16 cellular contexts compared by ENCODE assay signal in the genomic region with DNA sequence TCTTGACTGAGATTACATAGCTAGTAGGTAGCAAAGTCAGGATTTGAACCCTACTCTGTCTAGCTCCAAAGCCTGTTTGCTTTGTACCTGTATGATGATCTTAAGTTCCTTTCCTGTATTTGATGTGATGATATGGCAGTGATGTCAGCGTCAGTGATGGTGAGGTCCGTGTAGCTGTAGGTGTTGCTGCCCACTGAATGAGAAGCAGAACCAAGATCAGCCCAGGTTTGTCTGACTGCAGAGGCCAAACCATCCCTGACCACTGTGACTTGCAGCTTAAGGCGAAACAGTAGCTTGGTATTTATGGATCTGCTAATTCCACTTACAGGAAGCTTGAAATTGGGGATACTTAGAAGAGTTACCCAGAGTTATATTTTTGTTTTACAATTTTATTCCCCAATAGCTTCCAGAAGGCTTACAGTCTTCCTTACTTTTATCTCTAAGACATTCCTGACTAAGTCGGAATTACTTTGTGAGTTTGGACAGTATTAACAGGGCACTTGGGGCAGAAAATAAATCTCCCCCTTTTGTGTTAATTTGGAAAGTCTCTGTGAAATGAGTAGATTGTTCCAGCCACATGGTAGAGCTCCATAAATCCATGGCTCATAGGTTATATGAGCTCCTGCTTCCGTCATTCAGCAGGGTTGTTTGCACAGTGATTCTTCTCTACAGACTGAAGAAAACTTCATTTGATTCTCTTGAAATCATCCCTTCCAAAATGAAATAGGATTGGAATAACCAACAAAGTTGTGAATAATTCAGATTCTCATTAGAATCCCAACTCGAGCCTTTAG.
A peak's percentile ranks its signal among the peaks of the same experiment; 100 is the strongest.
DNase-seq lines count a peak whose midpoint lies in the region; ATAC-seq and TF ChIP-seq lines count a peak whose summit lies in the region.
"Had no signal": no experiment of that assay in that cellular context is flagged by ENCODE, and none has a peak within 500 bp of the region (broad histone marks: within the 10 kb centered on the region; RNA-seq: fewer than 3 reads in every experiment).

No MANE protein-coding gene starts in this region.

- 54 to 73% (median 60%) methylated on average over 6 of the region's 6 CpGs for WGBS in psoas muscle, 3 donors

- DNase-seq in Karpas-422 = no peak
- DNase-seq in fibroblast of villous mesenchyme (ENCODE audit: low read depth) = peak; percentile 65
- no peak for DNase-seq in psoas muscle
- DNase-seq in Calu3 = no peak
- DNase-seq in progenitor cell of endocrine pancreas (ENCODE audit: low spot score, unreplicated experiment) = no peak
- DNase-seq in activated CD4-positive, alpha-beta T cell treated with anti-CD3 and anti-CD28 coated beads, Interleukin-2, amount 50 U/mL, for 48 hours = no peak
- DNase-seq: CD8-positive, alpha-beta memory T cell; HFFc6; Kasumi-1; MM.1S; NCI-H1092; NCI-H146; NCI-H2029 treated with DMSO at 0.1 percent for 48 hours; NCI-H2171 had no signal

- TF ChIP-seq CTCF in fibroblast of villous mesenchyme (IDR thresholded peaks at IDR 0.05; ENCODE audit: insufficient read depth, low read depth, low read length) (no peak), psoas muscle (IDR thresholded peaks at IDR 0.05) (no peak), Calu3 (IDR thresholded peaks at IDR 0.05; ENCODE audit: unreplicated experiment) (no peak), progenitor cell of endocrine pancreas (IDR thresholded peaks at IDR 0.05; ENCODE audit: unreplicated experiment) (no peak)

- H3K27me3 ChIP-seq in BLaER1 (no peaks in the 10 kb centered on the region), Karpas-422 (ENCODE audit: low read length) (no peaks in the 10 kb centered on the region), psoas muscle (ENCODE audit: insufficient read depth in 3 of 3, low read length in 2 of 3) (no peaks in the 10 kb centered on the region)

- H3K4me1 Mint-ChIP-seq in Calu3 (ENCODE audit: low read depth, unreplicated experiment) (peaks cover 13% of the 10 kb centered on the region), progenitor cell of endocrine pancreas (ENCODE audit: low read depth) (peaks cover 7% of the 10 kb centered on the region)

- no peaks in the 10 kb centered on the region for H3K27me3 Mint-ChIP-seq in Calu3 (ENCODE audit: unreplicated experiment)
- no peaks in the 10 kb centered on the region for H3K27me3 Mint-ChIP-seq in progenitor cell of endocrine pancreas
- H3K27me3 Mint-ChIP-seq: CD8-positive, alpha-beta memory T cell; IgD-negative memory B cell had no signal

- no peaks in the 10 kb centered on the region for H3K9me2 ChIP-seq in Karpas-422 (replicated peaks; ENCODE audit: insufficient read depth, low read length)

- no peak overlapping the region for H3K4me3 ChIP-seq in BLaER1
- no peak overlapping the region for H3K4me3 ChIP-seq in Karpas-422 (ENCODE audit: low read length)
- no peak overlapping the region for H3K4me3 ChIP-seq in fibroblast of villous mesenchyme (ENCODE audit: low read depth, low read length)
- H3K4me3 ChIP-seq in psoas muscle = no peak overlapping the region

- H3K27ac Mint-ChIP-seq in Calu3 (ENCODE audit: unreplicated experiment) = no peak overlapping the region
- no peak overlapping the region for H3K27ac Mint-ChIP-seq in progenitor cell of endocrine pancreas
- H3K27ac Mint-ChIP-seq: HFFc6, IgD-negative memory B cell had no signal

- CTCF ChIA-PET in Calu3 (lab: Charles Lee) = no interaction called here

- BruUV-seq in Calu3 (replicated peaks; lab: Mats Ljungman, UMichigan) = no TSS peak

- H3K27ac ChIP-seq in BLaER1 = no peak overlapping the region
- peak overlapping the region; percentile 98 for H3K27ac ChIP-seq in Karpas-422 (ENCODE audit: low read length)
- H3K27ac ChIP-seq in psoas muscle = peak overlapping the region; percentile 94

- H3K79me2 ChIP-seq in Karpas-422 (ENCODE audit: low read length) = peaks cover 76% of the 10 kb centered on the region

- H4K20me1 ChIP-seq in BLaER1 = no peaks in the 10 kb centered on the region
- H4K20me1 ChIP-seq in Karpas-422 (ENCODE audit: insufficient read depth, low read depth, low read length) = no peaks in the 10 kb centered on the region

- H2AFZ ChIP-seq in Karpas-422 (ENCODE audit: low read length) = peak overlapping the region; percentile 29; the same call in 1 of the 2 replicates

- intact Hi-C loops in psoas muscle (cut with DNase I) = loop anchor here in 1 of 2 donors (5.0 kb wide), 2 partner anchors 68 to 272 kb away; partner anchors contain the start of gene NR3C1
- intact Hi-C loops in Calu3 (cut with micrococcal nuclease; ENCODE audit: unreplicated experiment) = no loop called here

- H3K9me3 ChIP-seq in BLaER1 (no peaks in the 10 kb centered on the region), Karpas-422 (ENCODE audit: low read length) (no peaks in the 10 kb centered on the region), psoas muscle (no peaks in the 10 kb centered on the region)

- H3K4me3 Mint-ChIP-seq in Calu3 (ENCODE audit: low read depth, unreplicated experiment) (no peak overlapping the region), progenitor cell of endocrine pancreas (ENCODE audit: low read depth) (no peak overlapping the region)
- H3K4me3 Mint-ChIP-seq: CD8-positive, alpha-beta memory T cell; HFFc6; IgD-negative memory B cell had no signal

- H3K4me1 ChIP-seq in BLaER1 = peaks cover 57% of the 10 kb centered on the region
- H3K4me1 ChIP-seq in Karpas-422 (ENCODE audit: low read length) = peaks cover 91% of the 10 kb centered on the region
- peaks cover 85% of the 10 kb centered on the region for H3K4me1 ChIP-seq in psoas muscle

- H3K9ac ChIP-seq in BLaER1 (no peak overlapping the region), Karpas-422 (ENCODE audit: low read length) (peak overlapping the region; percentile 18)

- H3K36me3 ChIP-seq in BLaER1 (0 out of 2 replicates have a peak, but pooled peaks cover 2% of the 10 kb centered on the region), Karpas-422 (ENCODE audit: insufficient read depth, low read length) (peaks cover 41% of the 10 kb centered on the region), psoas muscle (ENCODE audit: insufficient read depth in 1 of 2, low read depth in 1 of 2) (no peaks in the 10 kb centered on the region)

- no peaks in the 10 kb centered on the region for H3K9me3 Mint-ChIP-seq in Calu3 (ENCODE audit: low read depth, unreplicated experiment)
- no peaks in the 10 kb centered on the region for H3K9me3 Mint-ChIP-seq in progenitor cell of endocrine pancreas (ENCODE audit: low read depth)
- H3K9me3 Mint-ChIP-seq: CD8-positive, alpha-beta memory T cell; HFFc6 had no signal

- H3K4me2 ChIP-seq in BLaER1 (peak overlapping the region; percentile 74), Karpas-422 (ENCODE audit: low read depth, low read length, poor library complexity, severe bottlenecking) (peak overlapping the region; percentile 10)

- peaks cover 5% of the 10 kb centered on the region for H3K36me3 Mint-ChIP-seq in Calu3 (ENCODE audit: insufficient read depth, unreplicated experiment)
- no peaks in the 10 kb centered on the region for H3K36me3 Mint-ChIP-seq in progenitor cell of endocrine pancreas (ENCODE audit: insufficient read depth)

- ATAC-seq in psoas muscle = no peak
